22 cellular contexts compared by ENCODE assay signal in the genomic region with DNA sequence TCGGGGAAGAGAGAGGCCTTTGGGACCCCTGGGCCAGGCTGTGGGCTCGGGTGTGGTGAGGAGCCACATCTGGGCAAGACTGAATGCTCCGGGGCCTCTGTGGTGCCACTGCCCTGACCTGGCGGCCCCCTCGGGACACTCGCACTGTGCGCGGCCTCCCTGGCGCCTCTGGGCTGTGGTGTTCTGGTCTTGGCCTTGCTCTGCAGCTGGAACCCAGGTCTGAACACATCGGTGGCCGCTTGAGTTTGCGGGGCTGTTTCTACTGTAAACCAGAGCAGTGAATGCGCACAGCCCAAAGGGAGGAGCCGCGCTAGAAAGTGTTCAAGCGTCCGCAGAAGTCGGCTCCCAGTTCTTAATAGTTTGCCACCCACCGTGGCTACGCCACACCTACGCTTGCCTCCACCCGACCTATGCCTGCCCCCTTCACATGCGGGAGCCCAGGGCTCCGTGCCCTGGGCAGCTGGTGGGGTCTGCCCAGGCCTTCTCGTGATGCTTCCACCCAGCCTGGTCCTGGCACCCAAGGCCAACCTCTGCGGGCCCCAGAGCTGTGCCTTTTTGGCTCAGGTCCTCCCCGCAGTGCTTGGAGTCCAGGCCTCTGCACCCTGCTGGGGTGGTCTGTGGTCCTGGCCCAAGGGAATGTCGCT.
"Had no signal": no experiment of that assay in that cellular context is flagged by ENCODE, and none has a peak within 500 bp of the region (broad histone marks: within the 10 kb centered on the region; RNA-seq: fewer than 3 reads in every experiment).

No MANE protein-coding gene starts in this region.

- H3K27me3 ChIP-seq: adrenal gland, breast epithelium, transverse colon, uterus had no signal

- H3K27ac Mint-ChIP-seq: activated naive CD4-positive, alpha-beta T cell treated with anti-CD3 and anti-CD28 coated beads, Interleukin-2, amount 50 U/mL, for 24 hours; activated T-cell treated with anti-CD3 and anti-CD28 coated beads, Interleukin-2, amount 50 U/mL, for 72 hours; memory B cell; stimulated activated naive CD8-positive, alpha-beta T cell treated with anti-CD3 and anti-CD28 coated beads, Interleukin-15, Interleukin-2, amounts not matched to agents 100 ng/mL and 50 ng/mL, for 24 hours; T-helper 1 cell treated with Interleukin-12 subunit alpha and Interleukin-12 subunit beta and Interleukin-4 antibody, amounts not matched to agents 30 μg/mL and 1 μg/mL, for 36 hours had no signal

- DNase-seq: activated CD4-positive, alpha-beta T cell treated with anti-CD3 and anti-CD28 coated beads, Interleukin-2, amount 50 U/mL, for 4 hours; activated gamma-delta T cell; activated T-cell treated with anti-CD3 and anti-CD28 coated beads, Interleukin-2, amount 50 U/mL, for 72 hours; adrenal gland; foreskin melanocyte; glutamatergic neuron; hypothalamus; islet precursor cell; naive B cell; stimulated activated CD4-positive, alpha-beta T cell treated with anti-CD3 and anti-CD28 coated beads, Interleukin-2, amount 100 ng/mL, for 24 hours; transverse colon; uterus; WERI-Rb-1 had no signal

- H2AFZ ChIP-seq: parathyroid adenoma had no signal

- H3K9ac ChIP-seq: parathyroid adenoma had no signal

- H3K27ac ChIP-seq: adrenal gland, breast epithelium, coronary artery, neutrophil, parathyroid adenoma, uterus, WERI-Rb-1 had no signal

- H3K4me3 Mint-ChIP-seq: activated naive CD4-positive, alpha-beta T cell treated with anti-CD3 and anti-CD28 coated beads, Interleukin-2, amount 50 U/mL, for 24 hours; activated T-cell treated with anti-CD3 and anti-CD28 coated beads, Interleukin-2, amount 50 U/mL, for 72 hours; memory B cell; stimulated activated naive CD8-positive, alpha-beta T cell treated with anti-CD3 and anti-CD28 coated beads, Interleukin-15, Interleukin-2, amounts not matched to agents 100 ng/mL and 50 ng/mL, for 24 hours; T-helper 1 cell treated with Interleukin-12 subunit alpha and Interleukin-12 subunit beta and Interleukin-4 antibody, amounts not matched to agents 30 μg/mL and 1 μg/mL, for 36 hours had no signal

- H3K9me3 ChIP-seq: adrenal gland, breast epithelium, neutrophil, transverse colon, uterus had no signal

- H3K9me3 Mint-ChIP-seq: activated naive CD4-positive, alpha-beta T cell treated with anti-CD3 and anti-CD28 coated beads, Interleukin-2, amount 50 U/mL, for 24 hours; activated T-cell treated with anti-CD3 and anti-CD28 coated beads, Interleukin-2, amount 50 U/mL, for 72 hours; memory B cell; naive B cell; stimulated activated naive CD8-positive, alpha-beta T cell treated with anti-CD3 and anti-CD28 coated beads, Interleukin-15, Interleukin-2, amounts not matched to agents 100 ng/mL and 50 ng/mL, for 24 hours; T-helper 1 cell treated with Interleukin-12 subunit alpha and Interleukin-12 subunit beta and Interleukin-4 antibody, amounts not matched to agents 30 μg/mL and 1 μg/mL, for 36 hours had no signal

- H3K4me1 ChIP-seq: uterus had no signal

- H3K27me3 Mint-ChIP-seq: activated naive CD4-positive, alpha-beta T cell treated with anti-CD3 and anti-CD28 coated beads, Interleukin-2, amount 50 U/mL, for 24 hours had no signal

- H3K36me3 ChIP-seq: adrenal gland, breast epithelium, neutrophil, transverse colon, uterus had no signal

- ATAC-seq: activated T-cell treated with anti-CD3 and anti-CD28 coated beads, Interleukin-2, amount 50 U/mL, for 72 hours; left lobe of liver had no signal

- H3K36me3 Mint-ChIP-seq: activated naive CD4-positive, alpha-beta T cell treated with anti-CD3 and anti-CD28 coated beads, Interleukin-2, amount 50 U/mL, for 24 hours; memory B cell; naive B cell had no signal

- H3K4me3 ChIP-seq: adrenal gland, breast epithelium, coronary artery, transverse colon, uterus had no signal
